In the genomic region with DNA sequence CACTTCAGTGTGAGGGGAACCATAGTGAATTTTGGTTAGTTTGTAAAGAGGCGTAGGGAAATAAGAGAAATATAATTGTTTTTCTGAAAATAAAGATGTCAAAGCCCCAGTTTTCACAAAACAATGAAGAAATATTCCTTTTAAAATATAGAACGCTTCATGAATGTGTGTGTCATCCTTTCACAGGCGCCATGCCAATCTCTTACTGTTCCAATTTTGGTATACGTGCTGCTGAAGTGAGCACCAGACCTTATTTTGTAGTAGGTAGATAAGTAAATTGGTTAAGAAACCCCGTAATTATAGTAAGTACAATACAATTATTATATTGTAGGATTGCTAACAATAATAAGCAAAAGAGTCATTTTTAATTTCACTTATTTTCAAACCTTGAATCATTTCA, we compare ENCODE assay signal across 11 cellular contexts.
"Had no signal": no experiment of that assay in that cellular context is flagged by ENCODE, and none has a peak within 500 bp of the region (broad histone marks: within the 10 kb centered on the region; RNA-seq: fewer than 3 reads in every experiment).

No MANE protein-coding gene starts in this region.

- H3K4me3 ChIP-seq: hepatocyte, right atrium auricular region, tibial artery, uterus had no signal

- H3K27me3 ChIP-seq: hepatocyte, neutrophil, right atrium auricular region, tibial artery, uterus had no signal

- DNase-seq: activated CD4-positive, CD25-positive, alpha-beta regulatory T cell treated with anti-CD3 and anti-CD28 coated beads, Interleukin-2, amount 50 U/mL, for 72 hours; caudate nucleus; cortex of kidney; effector CD8-positive, alpha-beta T cell; small intestine; tibial artery; uterus had no signal

- H3K9me3 ChIP-seq: neutrophil, right atrium auricular region, tibial artery, uterus had no signal

- H2AFZ ChIP-seq: hepatocyte had no signal

- H3K4me2 ChIP-seq: hepatocyte had no signal

- H3K27ac Mint-ChIP-seq: mesothelial cell of epicardium had no signal

- H3K36me3 ChIP-seq: right atrium auricular region, uterus had no signal

- H3K4me1 ChIP-seq: right atrium auricular region, tibial artery, uterus had no signal

- H3K4me3 Mint-ChIP-seq: mesothelial cell of epicardium had no signal

- H3K9me3 Mint-ChIP-seq: mesothelial cell of epicardium had no signal

- H3K27ac ChIP-seq: hepatocyte, right atrium auricular region, tibial artery, uterus had no signal
